ENCODE assay signal across 8 cellular contexts in the genomic region with DNA sequence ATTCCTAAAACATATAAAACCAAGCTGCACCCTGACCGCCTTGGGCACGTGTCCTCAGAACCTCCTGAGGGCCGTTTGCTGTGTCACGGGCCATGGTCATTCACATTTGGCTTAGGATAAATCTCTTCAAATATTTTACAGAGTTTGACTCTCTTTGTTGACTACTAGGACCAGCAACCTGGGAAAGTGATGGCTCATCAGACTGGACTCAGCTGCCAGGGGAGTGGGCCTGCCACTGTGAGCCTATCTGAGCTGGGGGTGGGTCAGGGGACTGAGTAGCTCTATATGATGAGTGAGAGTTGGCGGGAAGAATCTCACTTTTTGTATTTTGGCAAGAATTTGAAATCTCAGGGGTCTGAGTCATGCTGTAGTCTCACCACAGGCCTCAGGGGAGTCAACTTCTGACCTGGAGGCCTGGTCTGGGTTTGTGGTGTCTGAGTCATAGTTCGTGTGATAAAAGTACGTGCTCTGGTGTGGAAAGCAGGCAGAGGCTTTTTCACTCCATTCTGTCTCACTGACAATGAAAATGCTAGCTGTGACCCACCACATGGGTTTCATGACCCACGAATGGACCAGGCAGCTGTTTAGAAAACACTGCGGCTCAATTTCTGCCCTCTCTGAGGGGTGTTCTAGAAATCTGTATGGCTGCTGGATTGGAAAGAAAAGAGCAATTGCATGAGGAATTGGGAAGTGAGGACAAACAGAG. TPM values are rescaled to one million over a fixed set of nuclear protein-coding genes. Genes with fewer than 3 reads are reported as not detected.
DNase-seq lines count a peak whose midpoint lies in the region; TF ChIP-seq lines count a peak whose summit lies in the region.

No MANE protein-coding gene starts in this region.

- H3K36me3 Mint-ChIP-seq in activated CD4-positive, alpha-beta memory T cell treated with anti-CD3 and anti-CD28 coated beads, Interleukin-2, amount 10 ng/mL, durations not matched to agents 7 days and 5 days (ENCODE audit: low read depth): peaks cover 20% of the 10 kb centered on the region

- peak overlapping the region; percentile 46 for H4K8ac ChIP-seq in trophoblast cell (ENCODE audit: low read depth, low read length)

- H3K4me1 ChIP-seq in HEK293 (ENCODE audit: control insufficient read depth, insufficient read depth, low read length) (peaks cover 10% of the 10 kb centered on the region), trophoblast cell (ENCODE audit: control insufficient read depth in 1 of 2, insufficient read depth in 2 of 2, low read length in 2 of 2) (peaks cover 25 to 27% of the 10 kb centered on the region in 2 experiments)

- H4K12ac ChIP-seq in trophoblast cell (ENCODE audit: low read depth, low read length): no peak overlapping the region

- no peak overlapping the region for H2AK5ac ChIP-seq in trophoblast cell (ENCODE audit: low read length)

- H3K14ac ChIP-seq in trophoblast cell (ENCODE audit: low read length): peak overlapping the region; percentile 70

- POLR2A ChIA-PET in GM10248 (lab: Yijun Ruan, JAX) (interaction anchor here (0.6 kb wide), 2 partner anchors 33 to 147 kb away, joined by 3 to 4 read pairs; no protein-coding TSS in a partner anchor), HEK293 (lab: Yijun Ruan, JAX) (interaction anchor here (0.6 to 1.8 kb wide), 3 partner anchors 9 to 84 kb away, joined by 3 to 5 read pairs (median 3); no protein-coding TSS in a partner anchor)
- POLR2A ChIA-PET in activated CD4-positive, alpha-beta memory T cell treated with anti-CD3 and anti-CD28 coated beads, Interleukin-2, amount 10 ng/mL, durations not matched to agents 7 days and 5 days (lab: Charles Lee): interaction anchor here (1.0 to 12.7 kb wide), 8 partner anchors 11 to 107 kb away, joined by 3 to 165 read pairs (median 6); a partner anchor contains a TSS

- H3K4me3 ChIP-seq in HEK293 (ENCODE audit: low read depth, low read length) (no peak overlapping the region), MG63 (no peak overlapping the region), trophoblast cell (ENCODE audit: low read depth, low read length) (no peak overlapping the region)

- H3K4ac ChIP-seq in trophoblast cell (ENCODE audit: low read depth, low read length): peak overlapping the region; percentile 29

- peaks cover 60% of the 10 kb centered on the region for H3K4me1 Mint-ChIP-seq in activated CD4-positive, alpha-beta memory T cell treated with anti-CD3 and anti-CD28 coated beads, Interleukin-2, amount 10 ng/mL, durations not matched to agents 7 days and 5 days

- no peaks in the 10 kb centered on the region for H3K36me3 ChIP-seq in HEK293 (ENCODE audit: control insufficient read depth in 2 of 2, insufficient read depth in 1 of 2, low read length in 2 of 2)
- no peaks in the 10 kb centered on the region for H3K36me3 ChIP-seq in MG63
- H3K36me3 ChIP-seq in trophoblast cell (ENCODE audit: control insufficient read depth in 1 of 2, insufficient read depth in 2 of 2, low read length in 2 of 2): no peaks in the 10 kb centered on the region

- TF ChIP-seq CTCF in GM10248 (IDR thresholded peaks at IDR 0.05; ENCODE audit: control extremely low read depth, extremely low read depth, low read depth, missing control alignments) (no peak), HEK293 (tag by site-specific recombination; IDR thresholded peaks at IDR 0.05) (no peak)

- no peak overlapping the region for H3K9ac ChIP-seq in trophoblast cell (ENCODE audit: low read length)

- peak overlapping the region; percentile 66 for H2AFZ ChIP-seq in trophoblast cell (ENCODE audit: insufficient read depth, low read length, poor library complexity)

- H3K9me3 ChIP-seq in HEK293 (ENCODE audit: control insufficient read depth, insufficient read depth, low read depth, low read length) (no peaks in the 10 kb centered on the region), MG63 (no peaks in the 10 kb centered on the region), trophoblast cell (ENCODE audit: insufficient read depth, low read depth, low read length) (no peaks in the 10 kb centered on the region)

- H2BK120ac ChIP-seq in trophoblast cell (ENCODE audit: insufficient read depth, low read length, poor library complexity): peak overlapping the region; percentile 99

- H3K23ac ChIP-seq in trophoblast cell (ENCODE audit: low read length): no peak overlapping the region

- H3K79me1 ChIP-seq in trophoblast cell (ENCODE audit: low read length): peaks cover 45% of the 10 kb centered on the region

- H3K4me3 Mint-ChIP-seq in activated CD4-positive, alpha-beta memory T cell treated with anti-CD3 and anti-CD28 coated beads, Interleukin-2, amount 10 ng/mL, durations not matched to agents 7 days and 5 days: peak overlapping the region; percentile 36

- no CpG with 5 or more reads among the region's 9 CpGs for WGBS in trophoblast cell (ENCODE audit: extremely low coverage, insufficient coverage, insufficient read length)

- no peaks in the 10 kb centered on the region for H3K27me3 ChIP-seq in MG63
- no peaks in the 10 kb centered on the region for H3K27me3 ChIP-seq in trophoblast cell (ENCODE audit: insufficient read depth, low read length)

- peak overlapping the region; percentile 99 for H2BK12ac ChIP-seq in trophoblast cell (ENCODE audit: low read length)

- no peaks in the 10 kb centered on the region for H3K9me3 Mint-ChIP-seq in activated CD4-positive, alpha-beta memory T cell treated with anti-CD3 and anti-CD28 coated beads, Interleukin-2, amount 10 ng/mL, durations not matched to agents 7 days and 5 days

- H3K27ac ChIP-seq in HEK293 (ENCODE audit: extremely low read depth, low read depth, low read length) (peak overlapping the region; percentile 64), epithelial cell of prostate (peak overlapping the region; percentile 100), trophoblast cell (ENCODE audit: low read depth, low read length) (peak overlapping the region; percentile 98)

- peak overlapping the region; percentile 96 for H2BK5ac ChIP-seq in trophoblast cell (ENCODE audit: low read depth, low read length, poor library complexity)

- DNase-seq in GM10248 (ENCODE audit: extremely low spot score): peak; percentile 83
- DNase-seq in MG63: peak; percentile 96
- peak; percentile 87 for DNase-seq in activated CD4-positive, alpha-beta memory T cell treated with anti-CD3 and anti-CD28 coated beads, Interleukin-2, amount 10 ng/mL, durations not matched to agents 7 days and 5 days
- DNase-seq in epithelial cell of prostate (ENCODE audit: low read depth, low spot score): peak; percentile 85
- DNase-seq in trophoblast cell: peak; percentile 96 to 99
- no peak for DNase-seq in SHP77 treated with DMSO at 0.1 percent for 48 hours (lab: John Stamatoyannopoulos, UW)
- DNase-seq in NCI-H526 treated with DMSO at 0.1 percent for 48 hours (lab: John Stamatoyannopoulos, UW): no peak

- peaks cover 10% of the 10 kb centered on the region for H3K79me2 ChIP-seq in trophoblast cell (ENCODE audit: control insufficient read depth, insufficient read depth, low read length, poor library complexity)

- peak overlapping the region; percentile 46 for H3K18ac ChIP-seq in trophoblast cell (ENCODE audit: low read length)

- H3K4me2 ChIP-seq in trophoblast cell (ENCODE audit: low read length): peak overlapping the region; percentile 23

- H4K91ac ChIP-seq in trophoblast cell (ENCODE audit: low read depth, low read length): peak overlapping the region; percentile 82

- peak overlapping the region; percentile 95 for H3K27ac Mint-ChIP-seq in activated CD4-positive, alpha-beta memory T cell treated with anti-CD3 and anti-CD28 coated beads, Interleukin-2, amount 10 ng/mL, durations not matched to agents 7 days and 5 days

- CTCF ChIA-PET in GM10248 (lab: Yijun Ruan, JAX) (interaction anchor here (0.9 to 4.3 kb wide), 7 partner anchors 11 to 147 kb away, joined by 3 to 20 read pairs (median 6); no protein-coding TSS in a partner anchor), HEK293 (lab: Yijun Ruan, JAX) (interaction anchor here (0.6 to 1.8 kb wide), 3 partner anchors 25 to 93 kb away, joined by 3 to 6 read pairs (median 4); no protein-coding TSS in a partner anchor)
- CTCF ChIA-PET in activated CD4-positive, alpha-beta memory T cell treated with anti-CD3 and anti-CD28 coated beads, Interleukin-2, amount 10 ng/mL, durations not matched to agents 7 days and 5 days (lab: Charles Lee): interaction anchor here (1.4 to 3.2 kb wide), 4 partner anchors 11 to 93 kb away, joined by 3 to 21 read pairs (median 4); no protein-coding TSS in a partner anchor

- no peaks in the 10 kb centered on the region for H3K27me3 Mint-ChIP-seq in activated CD4-positive, alpha-beta memory T cell treated with anti-CD3 and anti-CD28 coated beads, Interleukin-2, amount 10 ng/mL, durations not matched to agents 7 days and 5 days

TF ChIP-seq in HEK293, 187 proteins besides CTCF, POLR2A, EP300 and RAD21 (continues in another document):
- TF ChIP-seq, protein P1, sequence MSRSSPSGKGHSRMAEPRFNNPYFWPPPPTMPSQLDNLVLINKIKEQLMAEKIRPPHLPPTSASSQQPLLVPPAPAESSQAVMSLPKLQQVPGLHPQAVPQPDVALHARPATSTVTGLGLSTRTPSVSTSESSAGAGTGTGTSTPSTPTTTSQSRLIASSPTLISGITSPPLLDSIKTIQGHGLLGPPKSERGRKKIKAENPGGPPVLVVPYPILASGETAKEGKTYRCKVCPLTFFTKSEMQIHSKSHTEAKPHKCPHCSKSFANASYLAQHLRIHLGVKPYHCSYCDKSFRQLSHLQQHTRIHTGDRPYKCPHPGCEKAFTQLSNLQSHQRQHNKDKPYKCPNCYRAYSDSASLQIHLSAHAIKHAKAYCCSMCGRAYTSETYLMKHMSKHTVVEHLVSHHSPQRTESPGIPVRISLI (tag by site-specific recombination; IDR thresholded peaks at IDR 0.05): peak; percentile 50; the same call in 1 of the 2 replicates
- TF ChIP-seq FEZF1 (tag by site-specific recombination; IDR thresholded peaks at IDR 0.05): peak; percentile 69

RNA-seq across cellular contexts. Expression of a gene that starts 4.2 kb away (rescaled TPM):
- 4.9 and 6.2 TPM in 2 replicates for total RNA-seq in MG63 (2014; rRNA removed; shearing (Covaris generic); ENCODE audit: low replicate concordance)
- 100 to 1,000 TPM; 148 to 154 TPM for total RNA-seq in activated CD4-positive, alpha-beta memory T cell treated with anti-CD3 and anti-CD28 coated beads, Interleukin-2, amount 10 ng/mL, durations not matched to agents 7 days and 5 days
- polyA plus RNA-seq in trophoblast cell (2013): 106 and 107 TPM in 2 replicates

RNA-seq across cellular contexts. Expression of a gene that starts 49.5 kb away (rescaled TPM):
- total RNA-seq in MG63 (2014; rRNA removed; shearing (Covaris generic); ENCODE audit: low replicate concordance): 0.23 TPM in 1 of 2 replicates, not detected in the other
- under 1 TPM; 0.28 to 0.33 TPM for total RNA-seq in activated CD4-positive, alpha-beta memory T cell treated with anti-CD3 and anti-CD28 coated beads, Interleukin-2, amount 10 ng/mL, durations not matched to agents 7 days and 5 days
- 0.22 and 0.25 TPM in 2 replicates for polyA plus RNA-seq in trophoblast cell (2013)

RNA-seq across cellular contexts. Expression of a gene that starts 56.0 kb away (rescaled TPM):
- not detected in 2 replicates for total RNA-seq in MG63 (2014; rRNA removed; shearing (Covaris generic); ENCODE audit: low replicate concordance)
- total RNA-seq in activated CD4-positive, alpha-beta memory T cell treated with anti-CD3 and anti-CD28 coated beads, Interleukin-2, amount 10 ng/mL, durations not matched to agents 7 days and 5 days: not detected
- polyA plus RNA-seq in trophoblast cell (2013): 4.0 and 4.8 TPM in 2 replicates

Comparison
In these comparisons a context has a peak if more than half of its experiments do, and no peak if none do; other contexts are left out.
1. DNase-seq: peak in GM10248 (single experiment), MG63 (single experiment), activated CD4-positive, alpha-beta memory T cell treated with anti-CD3 and anti-CD28 coated beads, Interleukin-2, amount 10 ng/mL, durations not matched to agents 7 days and 5 days (single experiment), epithelial cell of prostate (single experiment) and trophoblast cell (2 of 2); none in SHP77 treated with DMSO at 0.1 percent for 48 hours (single experiment) and NCI-H526 treated with DMSO at 0.1 percent for 48 hours (single experiment).
2. RNA of a gene that starts 4.2 kb away (total RNA-seq): 148 to 154 TPM in activated CD4-positive, alpha-beta memory T cell treated with anti-CD3 and anti-CD28 coated beads, Interleukin-2, amount 10 ng/mL, durations not matched to agents 7 days and 5 days; 4.9 to 6.2 TPM in MG63; every median in the first group is over 10 times any median in the second.
3. Peak in every context shown above with its lines, with median percentiles within 50 percentile points of each other: H3K27ac ChIP-seq.